ENCODE assay signal across 1 cellular context in genomic region chr1:77732090-77732489, GRCh38.
TF ChIP-seq lines count a peak whose summit lies in the region.

No MANE protein-coding gene starts in this region.

TF ChIP-seq in GM12878, 131 proteins besides CTCF, POLR2A, EP300 and RAD21:
- TF ChIP-seq PBX3 (IDR thresholded peaks at IDR 0.05; ENCODE audit: insufficient replicate concordance, low read depth, low read length), result no peak
- no peak for TF ChIP-seq CREB1 (IDR thresholded peaks at IDR 0.05; ENCODE audit: low read depth)
- TF ChIP-seq PAX8 (IDR thresholded peaks at IDR 0.05), result no peak
- TF ChIP-seq RCOR1 (conservative IDR thresholded peaks at IDR 0.05; ENCODE audit: low read depth, low read length), result no peak
- no peak for TF ChIP-seq IRF3 (IDR thresholded peaks at IDR 0.05)
- no peak for TF ChIP-seq POU2F2 (IDR thresholded peaks at IDR 0.05; ENCODE audit: borderline replicate concordance, low read depth, low read length)
- no peak for TF ChIP-seq TARDBP (IDR thresholded peaks at IDR 0.05; ENCODE audit: borderline replicate concordance)
- TF ChIP-seq PKNOX1 (IDR thresholded peaks at IDR 0.05), result no peak
- TF ChIP-seq ZBTB4 (CRISPR knock-in tag; IDR thresholded peaks at IDR 0.05), result no peak
- TF ChIP-seq E4F1 (IDR thresholded peaks at IDR 0.05; ENCODE audit: borderline replicate concordance, partially characterized antibody), result no peak
- no peak for TF ChIP-seq ZNF207 (IDR thresholded peaks at IDR 0.05; ENCODE audit: borderline replicate concordance)
- no peak for TF ChIP-seq E2F8 (IDR thresholded peaks at IDR 0.05; ENCODE audit: low read depth, partially characterized antibody)
- no peak for TF ChIP-seq WRNIP1 (IDR thresholded peaks at IDR 0.05; ENCODE audit: borderline replicate concordance, low read depth, low read length)
